8 cellular contexts compared by ENCODE assay signal in genomic region chr19:48480151-48480475, GRCh38. TPM values are rescaled to one million over a fixed set of nuclear protein-coding genes. Genes with fewer than 3 reads are reported as not detected.
DNase-seq lines count a peak whose midpoint lies in the region; ATAC-seq and TF ChIP-seq lines count a peak whose summit lies in the region.

No MANE protein-coding gene starts in this region.

- POLR2A ChIA-PET in PC-3 (lab: Charles Lee; ENCODE audit: unreplicated experiment): no interaction called here

- H3K4me1 Mint-ChIP-seq in natural killer cell: peaks cover 9 to 23% of the 10 kb centered on the region in 2 donors

- peak in 1 of 4 donors; percentile 19 for TF ChIP-seq POLR2A in esophagus squamous epithelium (IDR thresholded peaks at IDR 0.05)

- peak; percentile 41 for DNase-seq in AG10803 (ENCODE audit: low read depth)
- DNase-seq in activated CD4-positive, alpha-beta T cell treated with anti-CD3 and anti-CD28 coated beads, Interleukin-2, amount 50 U/mL, for 1 hour: peak; percentile 33
- no peak for DNase-seq in esophagus squamous epithelium (lab: John Stamatoyannopoulos, UW)
- no peak for DNase-seq in natural killer cell
- DNase-seq in GM10266 (ENCODE audit: extremely low spot score): no peak
- DNase-seq in NCI-H510A treated with DMSO at 0.1 percent for 48 hours (lab: John Stamatoyannopoulos, UW): no peak
- DNase-seq in pons (ENCODE audit: low spot score): no peak
- DNase-seq in PC-3: no peak

- H3K9ac ChIP-seq in PC-3 (ENCODE audit: low read length): no peak overlapping the region

- BruUV-seq in PC-3 (replicated peaks; lab: Mats Ljungman, UMichigan): no TSS peak

- no peaks in the 10 kb centered on the region for H3K79me2 ChIP-seq in PC-3 (ENCODE audit: low read length)

- H3K27me3 ChIP-seq in esophagus squamous epithelium: no peaks in the 10 kb centered on the region
- no peaks in the 10 kb centered on the region for H3K27me3 ChIP-seq in PC-3 (ENCODE audit: low read length)

- H3K9me3 Mint-ChIP-seq in natural killer cell: no peaks in the 10 kb centered on the region

- no peak overlapping the region for H2AFZ ChIP-seq in PC-3 (ENCODE audit: low read length)

- 7% methylated on average over 9 of the region's 23 CpGs; no CpG with 5 or more reads in 1 of the 2 donors for WGBS in esophagus squamous epithelium, 2 donors

- H3K9me2 ChIP-seq in PC-3 (replicated peaks; ENCODE audit: low read length): no peaks in the 10 kb centered on the region

- peak; percentile 67 to 69 (median 69) for ATAC-seq in natural killer cell
- ATAC-seq in PC-3: no peak

- no peak for TF ChIP-seq CTCF in AG10803 (conservative IDR thresholded peaks at IDR 0.05; ENCODE audit: low read length)
- no peak for TF ChIP-seq CTCF in esophagus squamous epithelium (IDR thresholded peaks at IDR 0.05)
- no peak for TF ChIP-seq CTCF in natural killer cell (IDR thresholded peaks at IDR 0.05)
- no peak for TF ChIP-seq CTCF in GM10266 (IDR thresholded peaks at IDR 0.05; ENCODE audit: control insufficient read depth, insufficient read depth, low read depth, missing control alignments)
- TF ChIP-seq CTCF in PC-3 (conservative IDR thresholded peaks at IDR 0.05; ENCODE audit: low read depth, low read length): no peak

- H3K4me2 ChIP-seq in PC-3 (ENCODE audit: low read length): no peak overlapping the region

- peak overlapping the region; percentile 50 for H3K4me3 ChIP-seq in AG10803 (ENCODE audit: low read length)
- H3K4me3 ChIP-seq in esophagus squamous epithelium: peak overlapping the region; percentile 25 to 70 (median 60)
- no peak overlapping the region for H3K4me3 ChIP-seq in PC-3 (ENCODE audit: low read length)

- intact Hi-C loops in esophagus squamous epithelium (cut with DNase I) (no loop called here), natural killer cell (cut with micrococcal nuclease) (no loop called here), PC-3 (cut with micrococcal nuclease) (no loop called here)

- H3K4me1 ChIP-seq in esophagus squamous epithelium (peaks cover 15 to 32% (median 26%) of the 10 kb centered on the region in 3 donors), PC-3 (ENCODE audit: insufficient read depth, low read length) (no peaks in the 10 kb centered on the region)

- H3K36me3 Mint-ChIP-seq in natural killer cell: no peaks in the 10 kb centered on the region

- H3K27ac ChIP-seq in esophagus squamous epithelium (peak overlapping the region; percentile 68 to 93 (median 90)), PC-3 (ENCODE audit: low read length) (no peak overlapping the region)

- peaks cover 0 to 4% of the 10 kb centered on the region in 2 donors for H3K27me3 Mint-ChIP-seq in natural killer cell (ENCODE audit: low read depth in 2 of 2)

- H3K9me3 ChIP-seq in esophagus squamous epithelium (no peaks in the 10 kb centered on the region), PC-3 (ENCODE audit: low read length) (no peaks in the 10 kb centered on the region)

- peaks cover 15 to 45% (median 22%) of the 10 kb centered on the region in 3 donors for H3K36me3 ChIP-seq in esophagus squamous epithelium
- H3K36me3 ChIP-seq in PC-3 (ENCODE audit: low read depth, low read length): 0 out of 2 replicates have a peak, but pooled peaks cover under 1% of the 10 kb centered on the region

- peak overlapping the region; percentile 26 to 91 for H3K27ac Mint-ChIP-seq in natural killer cell

- no peaks in the 10 kb centered on the region for H3F3A ChIP-seq in PC-3 (ENCODE audit: low read length, unreplicated experiment)

- H4K20me1 ChIP-seq in PC-3 (ENCODE audit: low read length): no peaks in the 10 kb centered on the region

- H3K4me3 Mint-ChIP-seq in natural killer cell: peak overlapping the region; percentile 87

- CTCF ChIA-PET in PC-3 (lab: Charles Lee): no interaction called here

RNA-seq across cellular contexts. Expression of gene CYTH2, which starts 10.9 kb away (rescaled TPM):
- total RNA-seq in esophagus squamous epithelium (100 to 1,000 TPM in 1 of 4 donors, 10 to 100 TPM in 3; 40.8 to 101 (median 47.8) TPM), natural killer cell (10 to 100 TPM; 38.5 to 44.1 (median 39.2) TPM), PC-3 (2014; rRNA removed) (50.5 and 58.6 TPM in 2 replicates)

RNA-seq across cellular contexts. Expression of gene KCNJ14, which starts 24.7 kb away (rescaled TPM):
- 1 to 10 TPM in 1 of 4 donors, under 1 TPM in 3; 0.57 to 1.3 (median 0.92) TPM for total RNA-seq in esophagus squamous epithelium
- total RNA-seq in natural killer cell: 1 to 10 TPM in 1 of 3 donors, under 1 TPM in 2; 0.77 to 1.2 (median 0.85) TPM
- total RNA-seq in PC-3 (2014; rRNA removed): 1.4 and 2.2 TPM in 2 replicates

RNA-seq across cellular contexts. Expression of gene LMTK3, which starts 31.5 kb away (rescaled TPM):
- total RNA-seq in esophagus squamous epithelium (1 to 10 TPM; 2.1 to 7.8 (median 2.8) TPM), natural killer cell (1 to 10 TPM in 2 of 3 donors, under 1 TPM in 1; 0.64 to 2.9 (median 1.9) TPM), PC-3 (2014; rRNA removed) (4.8 and 8.3 TPM in 2 replicates)

RNA-seq across cellular contexts. Expression of gene GRWD1, which starts 34.3 kb away (rescaled TPM):
- total RNA-seq in esophagus squamous epithelium (10 to 100 TPM; 33.0 to 43.9 (median 34.6) TPM), natural killer cell (10 to 100 TPM; 14.2 to 29.0 (median 16.7) TPM), PC-3 (2014; rRNA removed) (33.2 and 46.7 TPM in 2 replicates)

Comparison
In these comparisons a context has a peak if more than half of its experiments do, and no peak if none do; other contexts are left out.
1. DNase-seq: peak in AG10803 (single experiment) and activated CD4-positive, alpha-beta T cell treated with anti-CD3 and anti-CD28 coated beads, Interleukin-2, amount 50 U/mL, for 1 hour (single experiment); none in esophagus squamous epithelium (single experiment), natural killer cell (single experiment), GM10266 (single experiment), NCI-H510A treated with DMSO at 0.1 percent for 48 hours (single experiment), pons (single experiment) and PC-3 (single experiment).